13 cellular contexts compared by ENCODE assay signal in genomic region chr9:93128715-93129224, GRCh38. TPM values are rescaled to one million over a fixed set of nuclear protein-coding genes. Genes with fewer than 3 reads are reported as not detected.
DNase-seq lines count a peak whose midpoint lies in the region; ATAC-seq and TF ChIP-seq lines count a peak whose summit lies in the region.
"Had no signal": no experiment of that assay in that cellular context is flagged by ENCODE, and none has a peak within 500 bp of the region (broad histone marks: within the 10 kb centered on the region; RNA-seq: fewer than 3 reads in every experiment).

No MANE protein-coding gene starts in this region.

- DNase-seq in Right ventricle myocardium inferior (ENCODE audit: missing footprints) (peak; percentile 6), left ventricle myocardium superior (no peak), mesenchymal stem cell (no peak), transverse colon (peak; percentile 7), DMS 273 (lab: John Stamatoyannopoulos, UW; ENCODE audit: unreplicated experiment) (no peak)
- DNase-seq in activated naive CD8-positive, alpha-beta T cell treated with anti-CD3 and anti-CD28 coated beads, Interleukin-2, amount 10 ng/mL, durations not matched to agents 7 days and 5 days = no peak
- DNase-seq: activated CD4-positive, alpha-beta T cell treated with anti-CD3 and anti-CD28 coated beads for 48 hours; AML-193; amniotic stem cell; kidney glomerular epithelial cell had no signal

- H3K27ac ChIP-seq in mesenchymal stem cell (ENCODE audit: low read length, poor library complexity, severe bottlenecking) (no peak overlapping the region), transverse colon (peak overlapping the region; percentile 95 to 100 (median 96))

- no peaks in the 10 kb centered on the region for H3K9me3 Mint-ChIP-seq in activated naive CD8-positive, alpha-beta T cell treated with anti-CD3 and anti-CD28 coated beads, Interleukin-2, amount 10 ng/mL, durations not matched to agents 7 days and 5 days
- H3K9me3 Mint-ChIP-seq: GM23338 had no signal

- H3K23ac ChIP-seq in mesenchymal stem cell (ENCODE audit: low read length in 2 of 2) = no peak overlapping the region

- H3K4me3 ChIP-seq in mesenchymal stem cell (ENCODE audit: insufficient read depth in 1 of 2, low read depth in 1 of 2, low read length in 2 of 2) (no peak overlapping the region), transverse colon (no peak overlapping the region)
- H3K4me3 ChIP-seq: GM23338 had no signal

- peaks cover 13 to 27% of the 10 kb centered on the region in 2 experiments for H3K36me3 ChIP-seq in mesenchymal stem cell (ENCODE audit: control insufficient read depth in 1 of 2, insufficient read depth in 2 of 2, low read depth in 1 of 2, low read length in 2 of 2)
- peaks cover 0 to 8% (median 0%) of the 10 kb centered on the region in 4 donors for H3K36me3 ChIP-seq in transverse colon

- H4K8ac ChIP-seq in mesenchymal stem cell (ENCODE audit: low read length) = peak overlapping the region; percentile 6

- H3K27me3 ChIP-seq in mesenchymal stem cell (ENCODE audit: control insufficient read depth in 1 of 2, insufficient read depth in 1 of 2, low read length in 2 of 2) = no peaks in the 10 kb centered on the region
- H3K27me3 ChIP-seq in transverse colon = no peaks in the 10 kb centered on the region

- H3K27me3 Mint-ChIP-seq in activated naive CD8-positive, alpha-beta T cell treated with anti-CD3 and anti-CD28 coated beads, Interleukin-2, amount 10 ng/mL, durations not matched to agents 7 days and 5 days = no peaks in the 10 kb centered on the region

- H2BK12ac ChIP-seq in mesenchymal stem cell (ENCODE audit: low read length in 2 of 2) = no peak overlapping the region

- 90% methylated on average over 10 of the region's 10 CpGs for WGBS in mesenchymal stem cell
- WGBS in transverse colon (ENCODE audit: low coverage in 1 of 2), 2 donors = 90 to 100% methylated on average over 2 to 10 of the region's 10 CpGs

- intact Hi-C loops in Right ventricle myocardium inferior (cut with DNase I) = no loop called here
- intact Hi-C loops in left ventricle myocardium superior (cut with micrococcal nuclease) = no loop called here
- intact Hi-C loops in transverse colon (cut with DNase I; ENCODE audit: low total_unique reads) = no loop called here

- no peak overlapping the region for H2BK120ac ChIP-seq in mesenchymal stem cell (ENCODE audit: low read depth, low read length)

- no peaks in the 10 kb centered on the region for H3K9me3 ChIP-seq in mesenchymal stem cell (ENCODE audit: control insufficient read depth, low read length)
- H3K9me3 ChIP-seq in transverse colon = no peaks in the 10 kb centered on the region

- peaks cover 4% of the 10 kb centered on the region for H3K36me3 Mint-ChIP-seq in activated naive CD8-positive, alpha-beta T cell treated with anti-CD3 and anti-CD28 coated beads, Interleukin-2, amount 10 ng/mL, durations not matched to agents 7 days and 5 days

- no peak overlapping the region for H3K9ac ChIP-seq in mesenchymal stem cell (ENCODE audit: low read length)

- ATAC-seq in Right ventricle myocardium inferior (no peak), left ventricle myocardium superior (no peak), HG03442 (IDR thresholded peaks at IDR 0.05; ENCODE audit: unreplicated experiment) (no peak), HG02798 (IDR thresholded peaks at IDR 0.05; ENCODE audit: poor library complexity, unreplicated experiment) (no peak)
- ATAC-seq in activated naive CD8-positive, alpha-beta T cell treated with anti-CD3 and anti-CD28 coated beads, Interleukin-2, amount 10 ng/mL, durations not matched to agents 7 days and 5 days (ENCODE audit: low read depth) = no peak
- ATAC-seq: GM23338 had no signal

- H3K4me1 ChIP-seq in mesenchymal stem cell (ENCODE audit: control insufficient read depth, insufficient read depth, low read depth, low read length) (peaks cover 70% of the 10 kb centered on the region), transverse colon (peaks cover 41 to 75% (median 61%) of the 10 kb centered on the region in 4 donors)

- peak overlapping the region; percentile 47 for H3K27ac Mint-ChIP-seq in activated naive CD8-positive, alpha-beta T cell treated with anti-CD3 and anti-CD28 coated beads, Interleukin-2, amount 10 ng/mL, durations not matched to agents 7 days and 5 days
- H3K27ac Mint-ChIP-seq: GM23338 had no signal

- H3K14ac ChIP-seq in mesenchymal stem cell (ENCODE audit: low read length in 2 of 2) = no peak overlapping the region

- POLR2A ChIA-PET in activated naive CD8-positive, alpha-beta T cell treated with anti-CD3 and anti-CD28 coated beads, Interleukin-2, amount 10 ng/mL, durations not matched to agents 7 days and 5 days (lab: Charles Lee) = interaction anchor here (1.1 kb wide), 1 partner anchor 9 kb away, joined by 4 read pairs; no protein-coding TSS in a partner anchor

- peak overlapping the region in 1 of 2 experiments; percentile 28 for H3K18ac ChIP-seq in mesenchymal stem cell (ENCODE audit: low read depth in 1 of 2, low read length in 2 of 2)

- TF ChIP-seq POLR2A in transverse colon (IDR thresholded peaks at IDR 0.05) = no peak

- in situ Hi-C loops in transverse colon (cut with MboI; ENCODE audit: low pct_ligation_motif_present in 1 of 4, low pct_unique_long_range_greater_than_20kb in 1 of 4, low sequenced_read_pairs in 3 of 4) = no loop called here

- H2BK15ac ChIP-seq in mesenchymal stem cell (ENCODE audit: low read depth, poor library complexity, severe bottlenecking) = no peak overlapping the region

- H2BK5ac ChIP-seq in mesenchymal stem cell (ENCODE audit: low read depth, low read length, poor library complexity, severe bottlenecking) = no peak overlapping the region

- TF ChIP-seq CTCF in transverse colon (IDR thresholded peaks at IDR 0.05) = no peak

- TF ChIP-seq EP300 in transverse colon (IDR thresholded peaks at IDR 0.05; ENCODE audit: low read depth) = no peak

- peak overlapping the region; percentile 73 for H4K91ac ChIP-seq in mesenchymal stem cell (ENCODE audit: low read length)

- no peak overlapping the region for H2AFZ ChIP-seq in mesenchymal stem cell (ENCODE audit: low read depth, low read length)
- H2AFZ ChIP-seq: GM23338 had no signal

- no peak overlapping the region for H3K4me2 ChIP-seq in mesenchymal stem cell (ENCODE audit: low read length, poor library complexity, severe bottlenecking)
- H3K4me2 ChIP-seq: GM23338 had no signal

- H3K4me1 Mint-ChIP-seq in activated naive CD8-positive, alpha-beta T cell treated with anti-CD3 and anti-CD28 coated beads, Interleukin-2, amount 10 ng/mL, durations not matched to agents 7 days and 5 days = peaks cover 40% of the 10 kb centered on the region

- H3K4me3 Mint-ChIP-seq in activated naive CD8-positive, alpha-beta T cell treated with anti-CD3 and anti-CD28 coated beads, Interleukin-2, amount 10 ng/mL, durations not matched to agents 7 days and 5 days = no peak overlapping the region
- H3K4me3 Mint-ChIP-seq: GM23338 had no signal

- H3K4ac ChIP-seq in mesenchymal stem cell (ENCODE audit: low read depth in 1 of 2, low read length in 2 of 2) = no peak overlapping the region

- no peak overlapping the region for H2AK5ac ChIP-seq in mesenchymal stem cell (ENCODE audit: low read length, severe bottlenecking)

- H3K79me1 ChIP-seq in mesenchymal stem cell (replicated peaks; ENCODE audit: low read length, poor library complexity, severe bottlenecking) = peaks cover 37% of the 10 kb centered on the region

RNA-seq across cellular contexts. Expression of gene NINJ1, which starts 5.3 kb away (rescaled TPM):
- 55.5 TPM for total RNA-seq in Right ventricle myocardium inferior
- 46.8 TPM for total RNA-seq in left ventricle myocardium superior
- total RNA-seq in activated naive CD8-positive, alpha-beta T cell treated with anti-CD3 and anti-CD28 coated beads, Interleukin-2, amount 10 ng/mL, durations not matched to agents 7 days and 5 days = 10 to 100 TPM; 29.5 to 30.4 TPM
- 62.3 TPM for polyA plus RNA-seq in mesenchymal stem cell (2013, experiment 1 of 2)
- 64.2 TPM for polyA plus RNA-seq in mesenchymal stem cell (2013, experiment 2 of 2)
- total RNA-seq in transverse colon = 10 to 100 TPM; 29.5 to 67.7 (median 38.5) TPM

RNA-seq across cellular contexts. Expression of gene CARD19, which starts 32.8 kb away (rescaled TPM):
- total RNA-seq in Right ventricle myocardium inferior = 27.1 TPM
- 22.4 TPM for total RNA-seq in left ventricle myocardium superior
- 10 to 100 TPM; 68.1 to 68.2 TPM for total RNA-seq in activated naive CD8-positive, alpha-beta T cell treated with anti-CD3 and anti-CD28 coated beads, Interleukin-2, amount 10 ng/mL, durations not matched to agents 7 days and 5 days
- polyA plus RNA-seq in mesenchymal stem cell (2013, experiment 1 of 2) = 66.8 TPM
- 66.1 TPM for polyA plus RNA-seq in mesenchymal stem cell (2013, experiment 2 of 2)
- 100 to 1,000 TPM in 2 of 4 donors, 10 to 100 TPM in 2; 16.3 to 105 (median 88.2) TPM for total RNA-seq in transverse colon

RNA-seq across cellular contexts. Expression of gene WNK2, which starts 55.2 kb away (rescaled TPM):
- total RNA-seq in Right ventricle myocardium inferior = 200 TPM
- total RNA-seq in left ventricle myocardium superior = 250 TPM
- under 1 TPM in 1 of 2 experiments, not detected in 1; 0.25 TPM for total RNA-seq in activated naive CD8-positive, alpha-beta T cell treated with anti-CD3 and anti-CD28 coated beads, Interleukin-2, amount 10 ng/mL, durations not matched to agents 7 days and 5 days
- 0.01 TPM for polyA plus RNA-seq in mesenchymal stem cell (2013, experiment 1 of 2)
- polyA plus RNA-seq in mesenchymal stem cell (2013, experiment 2 of 2) = 0.03 TPM
- 100 to 1,000 TPM; 133 to 618 (median 157) TPM for total RNA-seq in transverse colon

Comparison
In these comparisons a context has a peak if more than half of its experiments do, and no peak if none do; other contexts are left out.
1. DNase-seq: peak in Right ventricle myocardium inferior (single experiment) and transverse colon (single experiment); none in left ventricle myocardium superior (single experiment), activated naive CD8-positive, alpha-beta T cell treated with anti-CD3 and anti-CD28 coated beads, Interleukin-2, amount 10 ng/mL, durations not matched to agents 7 days and 5 days (single experiment), mesenchymal stem cell (single experiment) and DMS 273 (single experiment).
2. RNA of gene WNK2, which starts 55.2 kb away (total RNA-seq): 250 TPM in left ventricle myocardium superior (single experiment), 200 TPM in Right ventricle myocardium inferior (single experiment) and 133 to 618 TPM in transverse colon; 0.25 TPM in activated naive CD8-positive, alpha-beta T cell treated with anti-CD3 and anti-CD28 coated beads, Interleukin-2, amount 10 ng/mL, durations not matched to agents 7 days and 5 days; every median in the first group is over 100 times any median in the second.